8 cellular contexts compared by ENCODE assay signal in genomic region chr11:72736452-72737069, GRCh38. TPM values are rescaled to one million over a fixed set of nuclear protein-coding genes. Genes with fewer than 3 reads are reported as not detected.
DNase-seq lines count a peak whose midpoint lies in the region; ATAC-seq and TF ChIP-seq lines count a peak whose summit lies in the region.

No MANE protein-coding gene starts in this region.

- no peak for TF ChIP-seq POLR2A in Peyer's patch (IDR thresholded peaks at IDR 0.05)

- H3K27ac ChIP-seq in Peyer's patch (peak overlapping the region; percentile 12 to 82 (median 63)), cardiac muscle cell (peak overlapping the region; percentile 94)

- H3K36me3 ChIP-seq in Peyer's patch (no peaks in the 10 kb centered on the region), cardiac muscle cell (no peaks in the 10 kb centered on the region)

- ATAC-seq in activated T-cell treated with anti-CD3 and anti-CD28 coated beads, Interleukin-2, amount 50 U/mL, for 72 hours (replicated peaks in 1 of 2): peak; percentile 91 to 93
- no peak for ATAC-seq in HG03280 (IDR thresholded peaks at IDR 0.05; ENCODE audit: unreplicated experiment)

- H3K9me3 Mint-ChIP-seq in activated T-cell treated with anti-CD3 and anti-CD28 coated beads, Interleukin-2, amount 50 U/mL, for 72 hours: no peaks in the 10 kb centered on the region

- peaks cover 0 to 43% (median 32%) of the 10 kb centered on the region in 4 donors for H3K4me1 ChIP-seq in Peyer's patch
- peaks cover 54% of the 10 kb centered on the region for H3K4me1 ChIP-seq in cardiac muscle cell (ENCODE audit: low read depth)

- DNase-seq in GM03348 (ENCODE audit: low spot score): peak; percentile 65
- DNase-seq in Peyer's patch: peak in 2 of 3 donors; percentile 80 to 85
- DNase-seq in activated T-cell treated with anti-CD3 and anti-CD28 coated beads, Interleukin-2, amount 50 U/mL, for 72 hours: peak; percentile 75 to 81
- peak in 1 of 2 donors; percentile 50 for DNase-seq in cardiac muscle cell (ENCODE audit: low read depth in 1 of 2, low spot score in 1 of 2)
- peak; percentile 21 to 33 for DNase-seq in stimulated activated CD4-positive, alpha-beta T cell treated with anti-CD3 and anti-CD28 coated beads, Interleukin-12 subunit alpha, Interleukin-12 subunit beta, amount 100 ng/mL, for 24 hours (ENCODE audit: low read depth in 2 of 2)
- no peak for DNase-seq in NCI-H526 (lab: John Stamatoyannopoulos, UW)
- DNase-seq in NCI-H345 treated with DMSO at 0.1 percent for 48 hours (lab: John Stamatoyannopoulos, UW; ENCODE audit: unreplicated experiment): no peak

- TF ChIP-seq CTCF in Peyer's patch (IDR thresholded peaks at IDR 0.05) (no peak), cardiac muscle cell (IDR thresholded peaks at IDR 0.05; ENCODE audit: low read depth, low read length) (no peak)

- H3K27ac Mint-ChIP-seq in activated T-cell treated with anti-CD3 and anti-CD28 coated beads, Interleukin-2, amount 50 U/mL, for 72 hours: peak overlapping the region; percentile 93

- H3K9me3 ChIP-seq in Peyer's patch: no peaks in the 10 kb centered on the region
- H3K9me3 ChIP-seq in cardiac muscle cell (ENCODE audit: low read depth): no peaks in the 10 kb centered on the region

- peaks cover 0 to 2% of the 10 kb centered on the region in 2 donors for H3K36me3 Mint-ChIP-seq in activated T-cell treated with anti-CD3 and anti-CD28 coated beads, Interleukin-2, amount 50 U/mL, for 72 hours (ENCODE audit: insufficient read depth in 2 of 2)

- H3K4me3 ChIP-seq in Peyer's patch (no peak overlapping the region), cardiac muscle cell (no peak overlapping the region)

- H3K4me1 Mint-ChIP-seq in activated T-cell treated with anti-CD3 and anti-CD28 coated beads, Interleukin-2, amount 50 U/mL, for 72 hours (ENCODE audit: low read depth): peaks cover 63% of the 10 kb centered on the region

- H3K4me3 Mint-ChIP-seq in activated T-cell treated with anti-CD3 and anti-CD28 coated beads, Interleukin-2, amount 50 U/mL, for 72 hours: peak overlapping the region; percentile 55 to 61

- no peaks in the 10 kb centered on the region for H3K27me3 Mint-ChIP-seq in activated T-cell treated with anti-CD3 and anti-CD28 coated beads, Interleukin-2, amount 50 U/mL, for 72 hours (ENCODE audit: low read depth)

- no peaks in the 10 kb centered on the region for H3K27me3 ChIP-seq in Peyer's patch
- no peaks in the 10 kb centered on the region for H3K27me3 ChIP-seq in cardiac muscle cell

RNA-seq across cellular contexts. Expression of gene ARAP1, which starts 15.6 kb away (rescaled TPM):
- total RNA-seq in Peyer's patch (100 to 1,000 TPM; 122 to 285 (median 145) TPM), cardiac muscle cell (134 and 200 TPM in 2 replicates)
- 10 to 100 TPM; 81.7 to 93.4 TPM for total RNA-seq in activated T-cell treated with anti-CD3 and anti-CD28 coated beads, Interleukin-2, amount 50 U/mL, for 72 hours
- polyA plus RNA-seq in cardiac muscle cell: 41.5 and 54.6 TPM in 2 replicates

RNA-seq across cellular contexts. Expression of gene STARD10, which starts 57.3 kb away (rescaled TPM):
- total RNA-seq in Peyer's patch: 100 to 1,000 TPM; 118 to 187 (median 168) TPM
- 10 to 100 TPM; 31.9 to 41.3 TPM for total RNA-seq in activated T-cell treated with anti-CD3 and anti-CD28 coated beads, Interleukin-2, amount 50 U/mL, for 72 hours
- total RNA-seq in cardiac muscle cell: 66.2 and 101 TPM in 2 replicates
- polyA plus RNA-seq in cardiac muscle cell: 91.4 and 139 TPM in 2 replicates

Comparison
In these comparisons a context has a peak if more than half of its experiments do, and no peak if none do; other contexts are left out.
1. DNase-seq: peak in GM03348 (single experiment), Peyer's patch (2 of 3), activated T-cell treated with anti-CD3 and anti-CD28 coated beads, Interleukin-2, amount 50 U/mL, for 72 hours (2 of 2) and stimulated activated CD4-positive, alpha-beta T cell treated with anti-CD3 and anti-CD28 coated beads, Interleukin-12 subunit alpha, Interleukin-12 subunit beta, amount 100 ng/mL, for 24 hours (2 of 2); none in NCI-H526 (0 of 2) and NCI-H345 treated with DMSO at 0.1 percent for 48 hours (single experiment).